Comparison of ENCODE assay signal across 1 cellular context in the genomic region with DNA sequence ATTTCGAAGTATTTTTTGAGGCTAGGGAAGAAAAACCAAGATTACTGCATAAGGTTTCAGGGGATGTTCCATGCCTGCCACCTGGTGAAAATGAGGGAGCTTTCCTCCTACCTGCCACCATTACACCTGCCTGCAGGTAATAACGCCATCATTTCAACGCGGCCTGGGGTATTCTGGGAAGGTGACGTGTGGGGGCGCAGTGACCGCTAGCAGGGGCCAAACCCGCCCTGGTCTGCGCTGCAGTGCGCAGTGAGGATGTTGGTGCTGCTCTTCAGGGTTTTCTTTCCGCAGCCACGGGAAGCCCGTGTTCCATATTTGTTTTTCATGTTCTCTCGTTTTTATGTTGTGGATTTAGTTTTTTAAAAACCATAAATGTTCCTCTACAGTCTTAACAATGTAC.
TF ChIP-seq lines count a peak whose summit lies in the region.

No MANE protein-coding gene starts in this region.

TF ChIP-seq in GM23338, 12 proteins besides CTCF, POLR2A, EP300 and RAD21 (continued from another document):
- TF ChIP-seq, protein P1, sequence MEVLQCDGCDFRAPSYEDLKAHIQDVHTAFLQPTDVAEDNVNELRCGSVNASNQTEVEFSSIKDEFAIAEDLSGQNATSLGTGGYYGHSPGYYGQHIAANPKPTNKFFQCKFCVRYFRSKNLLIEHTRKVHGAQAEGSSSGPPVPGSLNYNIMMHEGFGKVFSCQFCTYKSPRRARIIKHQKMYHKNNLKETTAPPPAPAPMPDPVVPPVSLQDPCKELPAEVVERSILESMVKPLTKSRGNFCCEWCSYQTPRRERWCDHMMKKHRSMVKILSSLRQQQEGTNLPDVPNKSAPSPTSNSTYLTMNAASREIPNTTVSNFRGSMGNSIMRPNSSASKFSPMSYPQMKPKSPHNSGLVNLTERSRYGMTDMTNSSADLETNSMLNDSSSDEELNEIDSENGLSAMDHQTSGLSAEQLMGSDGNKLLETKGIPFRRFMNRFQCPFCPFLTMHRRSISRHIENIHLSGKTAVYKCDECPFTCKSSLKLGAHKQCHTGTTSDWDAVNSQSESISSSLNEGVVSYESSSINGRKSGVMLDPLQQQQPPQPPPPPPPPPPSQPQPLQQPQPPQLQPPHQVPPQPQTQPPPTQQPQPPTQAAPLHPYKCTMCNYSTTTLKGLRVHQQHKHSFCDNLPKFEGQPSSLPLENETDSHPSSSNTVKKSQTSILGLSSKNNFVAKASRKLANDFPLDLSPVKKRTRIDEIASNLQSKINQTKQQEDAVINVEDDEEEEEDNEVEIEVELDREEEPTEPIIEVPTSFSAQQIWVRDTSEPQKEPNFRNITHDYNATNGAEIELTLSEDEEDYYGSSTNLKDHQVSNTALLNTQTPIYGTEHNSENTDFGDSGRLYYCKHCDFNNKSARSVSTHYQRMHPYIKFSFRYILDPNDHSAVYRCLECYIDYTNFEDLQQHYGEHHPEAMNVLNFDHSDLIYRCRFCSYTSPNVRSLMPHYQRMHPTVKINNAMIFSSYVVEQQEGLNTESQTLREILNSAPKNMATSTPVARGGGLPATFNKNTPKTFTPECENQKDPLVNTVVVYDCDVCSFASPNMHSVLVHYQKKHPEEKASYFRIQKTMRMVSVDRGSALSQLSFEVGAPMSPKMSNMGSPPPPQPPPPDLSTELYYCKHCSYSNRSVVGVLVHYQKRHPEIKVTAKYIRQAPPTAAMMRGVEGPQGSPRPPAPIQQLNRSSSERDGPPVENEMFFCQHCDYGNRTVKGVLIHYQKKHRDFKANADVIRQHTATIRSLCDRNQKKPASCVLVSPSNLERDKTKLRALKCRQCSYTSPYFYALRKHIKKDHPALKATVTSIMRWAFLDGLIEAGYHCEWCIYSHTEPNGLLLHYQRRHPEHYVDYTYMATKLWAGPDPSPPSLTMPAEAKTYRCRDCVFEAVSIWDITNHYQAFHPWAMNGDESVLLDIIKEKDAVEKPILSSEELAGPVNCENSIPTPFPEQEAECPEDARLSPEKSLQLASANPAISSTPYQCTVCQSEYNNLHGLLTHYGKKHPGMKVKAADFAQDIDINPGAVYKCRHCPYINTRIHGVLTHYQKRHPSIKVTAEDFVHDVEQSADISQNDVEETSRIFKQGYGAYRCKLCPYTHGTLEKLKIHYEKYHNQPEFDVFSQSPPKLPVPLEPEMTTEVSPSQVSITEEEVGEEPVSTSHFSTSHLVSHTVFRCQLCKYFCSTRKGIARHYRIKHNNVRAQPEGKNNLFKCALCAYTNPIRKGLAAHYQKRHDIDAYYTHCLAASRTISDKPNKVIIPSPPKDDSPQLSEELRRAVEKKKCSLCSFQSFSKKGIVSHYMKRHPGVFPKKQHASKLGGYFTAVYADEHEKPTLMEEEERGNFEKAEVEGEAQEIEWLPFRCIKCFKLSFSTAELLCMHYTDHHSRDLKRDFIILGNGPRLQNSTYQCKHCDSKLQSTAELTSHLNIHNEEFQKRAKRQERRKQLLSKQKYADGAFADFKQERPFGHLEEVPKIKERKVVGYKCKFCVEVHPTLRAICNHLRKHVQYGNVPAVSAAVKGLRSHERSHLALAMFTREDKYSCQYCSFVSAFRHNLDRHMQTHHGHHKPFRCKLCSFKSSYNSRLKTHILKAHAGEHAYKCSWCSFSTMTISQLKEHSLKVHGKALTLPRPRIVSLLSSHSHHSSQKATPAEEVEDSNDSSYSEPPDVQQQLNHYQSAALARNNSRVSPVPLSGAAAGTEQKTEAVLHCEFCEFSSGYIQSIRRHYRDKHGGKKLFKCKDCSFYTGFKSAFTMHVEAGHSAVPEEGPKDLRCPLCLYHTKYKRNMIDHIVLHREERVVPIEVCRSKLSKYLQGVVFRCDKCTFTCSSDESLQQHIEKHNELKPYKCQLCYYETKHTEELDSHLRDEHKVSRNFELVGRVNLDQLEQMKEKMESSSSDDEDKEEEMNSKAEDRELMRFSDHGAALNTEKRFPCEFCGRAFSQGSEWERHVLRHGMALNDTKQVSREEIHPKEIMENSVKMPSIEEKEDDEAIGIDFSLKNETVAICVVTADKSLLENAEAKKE (CRISPR knock-in tag; IDR thresholded peaks at IDR 0.05) = no peak
- TF ChIP-seq EZH2phosphoT487 (IDR thresholded peaks at IDR 0.05; ENCODE audit: unreplicated experiment) (no peak), ZNF331 (CRISPR knock-in tag; IDR thresholded peaks at IDR 0.05; ENCODE audit: low read depth) (no peak), EZH2 (IDR thresholded peaks at IDR 0.05; ENCODE audit: low read depth, unreplicated experiment) (no peak), NANOG (IDR thresholded peaks at IDR 0.05; ENCODE audit: borderline replicate concordance) (no peak), ZNF114 (CRISPR knock-in tag; IDR thresholded peaks at IDR 0.05) (no peak), STAT1 (IDR thresholded peaks at IDR 0.05; ENCODE audit: unreplicated experiment) (no peak), POLR2AphosphoS5 (IDR thresholded peaks at IDR 0.05; ENCODE audit: low read depth) (no peak), JUNB (IDR thresholded peaks at IDR 0.05; ENCODE audit: unreplicated experiment) (no peak), CREB1 (CRISPR knock-in tag; IDR thresholded peaks at IDR 0.05; ENCODE audit: low read depth) (no peak)
- TF ChIP-seq, protein P2, sequence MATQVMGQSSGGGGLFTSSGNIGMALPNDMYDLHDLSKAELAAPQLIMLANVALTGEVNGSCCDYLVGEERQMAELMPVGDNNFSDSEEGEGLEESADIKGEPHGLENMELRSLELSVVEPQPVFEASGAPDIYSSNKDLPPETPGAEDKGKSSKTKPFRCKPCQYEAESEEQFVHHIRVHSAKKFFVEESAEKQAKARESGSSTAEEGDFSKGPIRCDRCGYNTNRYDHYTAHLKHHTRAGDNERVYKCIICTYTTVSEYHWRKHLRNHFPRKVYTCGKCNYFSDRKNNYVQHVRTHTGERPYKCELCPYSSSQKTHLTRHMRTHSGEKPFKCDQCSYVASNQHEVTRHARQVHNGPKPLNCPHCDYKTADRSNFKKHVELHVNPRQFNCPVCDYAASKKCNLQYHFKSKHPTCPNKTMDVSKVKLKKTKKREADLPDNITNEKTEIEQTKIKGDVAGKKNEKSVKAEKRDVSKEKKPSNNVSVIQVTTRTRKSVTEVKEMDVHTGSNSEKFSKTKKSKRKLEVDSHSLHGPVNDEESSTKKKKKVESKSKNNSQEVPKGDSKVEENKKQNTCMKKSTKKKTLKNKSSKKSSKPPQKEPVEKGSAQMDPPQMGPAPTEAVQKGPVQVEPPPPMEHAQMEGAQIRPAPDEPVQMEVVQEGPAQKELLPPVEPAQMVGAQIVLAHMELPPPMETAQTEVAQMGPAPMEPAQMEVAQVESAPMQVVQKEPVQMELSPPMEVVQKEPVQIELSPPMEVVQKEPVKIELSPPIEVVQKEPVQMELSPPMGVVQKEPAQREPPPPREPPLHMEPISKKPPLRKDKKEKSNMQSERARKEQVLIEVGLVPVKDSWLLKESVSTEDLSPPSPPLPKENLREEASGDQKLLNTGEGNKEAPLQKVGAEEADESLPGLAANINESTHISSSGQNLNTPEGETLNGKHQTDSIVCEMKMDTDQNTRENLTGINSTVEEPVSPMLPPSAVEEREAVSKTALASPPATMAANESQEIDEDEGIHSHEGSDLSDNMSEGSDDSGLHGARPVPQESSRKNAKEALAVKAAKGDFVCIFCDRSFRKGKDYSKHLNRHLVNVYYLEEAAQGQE (IDR thresholded peaks at IDR 0.05; ENCODE audit: unreplicated experiment) = no peak
